8 cellular contexts compared by ENCODE assay signal in genomic region chr13:25171517-25172302, GRCh38. TPM values are rescaled to one million over a fixed set of nuclear protein-coding genes. Genes with fewer than 3 reads are reported as not detected.
DNase-seq lines count a peak whose midpoint lies in the region; TF ChIP-seq lines count a peak whose summit lies in the region.
"Had no signal": no experiment of that assay in that cellular context is flagged by ENCODE, and none has a peak within 500 bp of the region (broad histone marks: within the 10 kb centered on the region; RNA-seq: fewer than 3 reads in every experiment).

Gene AMER2 (minus strand): TSS chr13:25172288. CDS start chr13:25171619, 669 bp downstream.

- no peaks in the 10 kb centered on the region for H3K9me3 ChIP-seq in mesodermal cell (ENCODE audit: control insufficient read depth, low read length)

- no peak for TF ChIP-seq CTCF in GM13976 (IDR thresholded peaks at IDR 0.05; ENCODE audit: borderline replicate concordance, control extremely low read depth, extremely low read depth, insufficient read depth, missing control alignments)

- peak; percentile 62 for DNase-seq in GM13976 (ENCODE audit: low spot score)
- peak; percentile 49 for DNase-seq in NCI-H345 (lab: John Stamatoyannopoulos, UW)
- peak; percentile 39 for DNase-seq in ureter (ENCODE audit: low spot score)
- DNase-seq in GF-D8 (lab: John Stamatoyannopoulos, UW): no peak
- no peak for DNase-seq in activated effector memory CD4-positive, alpha-beta T cell treated with anti-CD3 and anti-CD28 coated beads, Interleukin-2, amount 50 U/mL, for 16 hours

- in situ Hi-C loops in GM13976 (cut with MboI; ENCODE audit: low sequenced_read_pairs, unreplicated experiment): no loop called here

- H3K4me1 ChIP-seq in mesodermal cell (ENCODE audit: control insufficient read depth, insufficient read depth, low read length, poor library complexity, severe bottlenecking): peaks cover 5% of the 10 kb centered on the region

- WGBS in mesodermal cell (ENCODE audit: insufficient coverage in 2 of 2), 2 experiments: 2% methylated on average over 38 to 44 of the region's 50 CpGs

- H3K4me3 ChIP-seq in mesodermal cell (ENCODE audit: extremely low read depth, insufficient read depth, low read length, poor library complexity, severe bottlenecking): peak within 1 kb of the TSS; percentile 48

- H3K27ac ChIP-seq in cingulate gyrus (ENCODE audit: low read depth, low read length) (peak within 1 kb of the TSS; percentile 100), mesodermal cell (ENCODE audit: low read depth, low read length, severe bottlenecking) (no peak within 1 kb of the TSS)

- no peaks in the 10 kb centered on the region for H3K36me3 ChIP-seq in mesodermal cell (ENCODE audit: control insufficient read depth, insufficient read depth, low read length)

RNA-seq across cellular contexts. Expression of gene AMER2, which starts in this region (rescaled TPM):
- 0.81 TPM for polyA plus RNA-seq in mesodermal cell (2013, experiment 1 of 2)
- polyA plus RNA-seq in mesodermal cell (2013, experiment 2 of 2): 0.46 TPM
- total RNA-seq in ureter: not detected
- total RNA-seq: SK-MEL-5 had no signal

Comparison
In these comparisons a context has a peak if more than half of its experiments do, and no peak if none do; other contexts are left out.
1. Peak in DNase-seq in ureter; RNA of the gene not detected or under 1 TPM.
2. DNase-seq: peak in GM13976 (single experiment) and NCI-H345 (single experiment); none in GF-D8 (single experiment) and activated effector memory CD4-positive, alpha-beta T cell treated with anti-CD3 and anti-CD28 coated beads, Interleukin-2, amount 50 U/mL, for 16 hours (single experiment).